ENCODE assay signal across 18 cellular contexts in genomic region chr9:126692041-126692758, GRCh38.
A peak's percentile ranks its signal among the peaks of the same experiment; 100 is the strongest.
DNase-seq lines count a peak whose midpoint lies in the region; ATAC-seq and TF ChIP-seq lines count a peak whose summit lies in the region.
"Had no signal": no experiment of that assay in that cellular context is flagged by ENCODE, and none has a peak within 500 bp of the region (broad histone marks: within the 10 kb centered on the region; RNA-seq: fewer than 3 reads in every experiment).

No MANE protein-coding gene starts in this region.

- H3K9ac ChIP-seq in trophoblast cell (ENCODE audit: low read length), result no peak overlapping the region

- no peak overlapping the region for H3K14ac ChIP-seq in trophoblast cell (ENCODE audit: low read length)

- peaks cover 6% of the 10 kb centered on the region for H3K9me3 ChIP-seq in trophoblast cell (ENCODE audit: insufficient read depth, low read depth, low read length)
- H3K9me3 ChIP-seq: SJSA1 had no signal

- H3K27me3 ChIP-seq in trophoblast cell (ENCODE audit: insufficient read depth, low read length), result no peaks in the 10 kb centered on the region

- no peak overlapping the region for H3K23ac ChIP-seq in trophoblast cell (ENCODE audit: low read length)

- no peak for TF ChIP-seq CTCF in RWPE1 (conservative IDR thresholded peaks at IDR 0.05; ENCODE audit: low read depth)

- CTCF ChIA-PET in RWPE1 (lab: Yijun Ruan, JAX), result interaction anchor here (1.9 kb wide), 1 partner anchor 30 kb away, joined by 14 read pairs; no protein-coding TSS in a partner anchor

- H2BK5ac ChIP-seq in trophoblast cell (ENCODE audit: low read depth, low read length, poor library complexity), result no peak overlapping the region

- no peak overlapping the region for H4K91ac ChIP-seq in trophoblast cell (ENCODE audit: low read depth, low read length)

- H4K8ac ChIP-seq in trophoblast cell (ENCODE audit: low read depth, low read length), result no peak overlapping the region

- H3K4me3 ChIP-seq in trophoblast cell (ENCODE audit: low read depth, low read length), result peak overlapping the region; percentile 45
- H3K4me3 ChIP-seq: SJSA1 had no signal

- peak; percentile 3 for DNase-seq in activated CD8-positive, alpha-beta memory T cell treated with anti-CD3 and anti-CD28 coated beads, Interleukin-2, amount 50 U/mL, for 4 hours
- no peak for DNase-seq in activated CD8-positive, alpha-beta memory T cell treated with anti-CD3 and anti-CD28 coated beads for 24 hours
- DNase-seq in RWPE1 (ENCODE audit: low spot score), result no peak
- DNase-seq in islet precursor cell, result peak; percentile 52
- no peak for DNase-seq in trophoblast cell
- DNase-seq in DMS79 (lab: John Stamatoyannopoulos, UW), result no peak
- DNase-seq in NK-92 (lab: John Stamatoyannopoulos, UW; ENCODE audit: unreplicated experiment), result no peak
- DNase-seq: AML-193, GDM1, HCEC 1CT, IMR-90, NCI-H1436, NCI-H1930, NCI-H345, NCI-H524 treated with DMSO at 0.1 percent for 48 hours had no signal

- no CpG with 5 or more reads among the region's 20 CpGs for WGBS in trophoblast cell (ENCODE audit: extremely low coverage, insufficient coverage, insufficient read length)

- H2BK120ac ChIP-seq in trophoblast cell (ENCODE audit: insufficient read depth, low read length, poor library complexity), result no peak overlapping the region

- POLR2A ChIA-PET in RWPE1 (lab: Yijun Ruan, JAX; ENCODE audit: low non-redundant PET), result no interaction called here

- H2AK5ac ChIP-seq in trophoblast cell (ENCODE audit: low read length), result no peak overlapping the region

- no peaks in the 10 kb centered on the region for H3K79me1 ChIP-seq in trophoblast cell (ENCODE audit: low read length)

- H3K36me3 ChIP-seq in trophoblast cell (ENCODE audit: control insufficient read depth in 1 of 2, insufficient read depth in 2 of 2, low read length in 2 of 2), result no peaks in the 10 kb centered on the region
- H3K36me3 ChIP-seq: SJSA1 had no signal

- H3K79me2 ChIP-seq in trophoblast cell (ENCODE audit: control insufficient read depth, insufficient read depth, low read length, poor library complexity), result no peaks in the 10 kb centered on the region

- no peak overlapping the region for H3K4me2 ChIP-seq in trophoblast cell (ENCODE audit: low read length)

- no peaks in the 10 kb centered on the region for H3K4me1 ChIP-seq in trophoblast cell (ENCODE audit: control insufficient read depth in 1 of 2, insufficient read depth in 2 of 2, low read length in 2 of 2)
- H3K4me1 ChIP-seq: SJSA1 had no signal

- H3K27ac ChIP-seq in RWPE1 (peak overlapping the region; percentile 4; the same call in 1 of the 2 replicates), trophoblast cell (ENCODE audit: low read depth, low read length) (no peak overlapping the region)
- H3K27ac ChIP-seq: 22Rv1, SJSA1 had no signal

- H2BK12ac ChIP-seq in trophoblast cell (ENCODE audit: low read length), result no peak overlapping the region

- no peak overlapping the region for H2AFZ ChIP-seq in trophoblast cell (ENCODE audit: insufficient read depth, low read length, poor library complexity)

- no peak overlapping the region for H3K4ac ChIP-seq in trophoblast cell (ENCODE audit: low read depth, low read length)

- ATAC-seq in HG03354 (IDR thresholded peaks at IDR 0.05; ENCODE audit: poor library complexity, severe bottlenecking, unreplicated experiment), result no peak

- no peak overlapping the region for H4K12ac ChIP-seq in trophoblast cell (ENCODE audit: low read depth, low read length)

- H3K18ac ChIP-seq in trophoblast cell (ENCODE audit: low read length), result no peak overlapping the region

Comparison
In these comparisons a context has a peak if more than half of its experiments do, and no peak if none do; other contexts are left out.
1. DNase-seq: peak in activated CD8-positive, alpha-beta memory T cell treated with anti-CD3 and anti-CD28 coated beads, Interleukin-2, amount 50 U/mL, for 4 hours (single experiment) and islet precursor cell (single experiment); none in activated CD8-positive, alpha-beta memory T cell treated with anti-CD3 and anti-CD28 coated beads for 24 hours (single experiment), RWPE1 (single experiment), trophoblast cell (0 of 2), DMS79 (single experiment) and NK-92 (single experiment).